8 cellular contexts compared by ENCODE assay signal in genomic region chr20:44959082-44959895, GRCh38. TPM values are rescaled to one million over a fixed set of nuclear protein-coding genes. Genes with fewer than 3 reads are reported as not detected.
DNase-seq lines count a peak whose midpoint lies in the region; ATAC-seq and TF ChIP-seq lines count a peak whose summit lies in the region.

No MANE protein-coding gene starts in this region.

- no peaks in the 10 kb centered on the region for H3K27me3 ChIP-seq in MM.1S (replicated peaks; ENCODE audit: insufficient read depth, low read length)

- intact Hi-C loops in activated CD8-positive, alpha-beta T cell treated with anti-CD3 and anti-CD28 coated beads for 36 hours (cut with micrococcal nuclease), result no loop called here

- H3K9me3 ChIP-seq in MM.1S (replicated peaks; ENCODE audit: insufficient read depth, low read length), result no peaks in the 10 kb centered on the region

- POLR2A ChIA-PET in activated CD8-positive, alpha-beta T cell treated with anti-CD3 and anti-CD28 coated beads for 36 hours (lab: Charles Lee), result interaction anchor here (0.6 to 3.7 kb wide), 23 partner anchors 9 to 95 kb away, joined by 3 to 35 read pairs (median 4); partner anchors contain the start of genes PABPC1L and YWHAB
- POLR2A ChIA-PET in naive thymus-derived CD8-positive, alpha-beta T cell (lab: Charles Lee), result interaction anchor here (0.6 to 3.5 kb wide), 12 partner anchors 8 to 80 kb away, joined by 3 to 23 read pairs (median 4); partner anchors contain the start of genes PABPC1L, STK4 and YWHAB

- peak overlapping the region; percentile 99 for H3K27ac Mint-ChIP-seq in activated CD8-positive, alpha-beta T cell treated with anti-CD3 and anti-CD28 coated beads for 36 hours
- peak overlapping the region; percentile 89 to 97 (median 94) for H3K27ac Mint-ChIP-seq in naive thymus-derived CD8-positive, alpha-beta T cell
- peak overlapping the region; percentile 97 to 99 for H3K27ac Mint-ChIP-seq in stimulated activated naive CD8-positive, alpha-beta T cell treated with anti-CD3 and anti-CD28 coated beads, Interleukin-15, amount 100 ng/mL, for 72 hours

- TF ChIP-seq CTCF in MM.1S (IDR thresholded peaks at IDR 0.05; ENCODE audit: low read length), result peak; percentile 22; the same call in 1 of the 2 replicates
- no peak for TF ChIP-seq CTCF in activated CD8-positive, alpha-beta T cell treated with anti-CD3 and anti-CD28 coated beads for 36 hours (IDR thresholded peaks at IDR 0.05)

- CTCF ChIA-PET in activated CD8-positive, alpha-beta T cell treated with anti-CD3 and anti-CD28 coated beads for 36 hours (lab: Charles Lee), result interaction anchor here (0.6 to 3.1 kb wide), 8 partner anchors 7 to 152 kb away, joined by 3 to 12 read pairs (median 3); no protein-coding TSS in a partner anchor

- H3K27ac ChIP-seq in MM.1S (ENCODE audit: low read length) (peak overlapping the region; percentile 32; the same call in 1 of the 2 replicates), epithelial cell of prostate (peak overlapping the region; percentile 95)

- peak overlapping the region; percentile 62; the same call in 1 of the 2 replicates for H2AFZ ChIP-seq in MM.1S (ENCODE audit: low read length)

- DNase-seq in activated gamma-delta T cell treated with Interleukin-2 at 50 U/mL for 16 hours, result peak; percentile 43
- no peak for DNase-seq in activated gamma-delta T cell (lab: John Stamatoyannopoulos, UW)
- DNase-seq in MM.1S, result peak; percentile 56
- peak; percentile 92 for DNase-seq in activated CD8-positive, alpha-beta T cell treated with anti-CD3 and anti-CD28 coated beads for 36 hours
- peak; percentile 60 for DNase-seq in epithelial cell of prostate (ENCODE audit: low read depth, low spot score)
- DNase-seq in naive thymus-derived CD8-positive, alpha-beta T cell, result peak in 9 of 10 donors; percentile 20 to 74 (median 51)
- DNase-seq in stimulated activated naive CD8-positive, alpha-beta T cell treated with anti-CD3 and anti-CD28 coated beads, Interleukin-15, amount 100 ng/mL, for 72 hours, result peak; percentile 57 to 72
- no peak for DNase-seq in DMS79 treated with DMSO at 0.1 percent for 48 hours (lab: John Stamatoyannopoulos, UW)

- H3K4me3 ChIP-seq in MM.1S (ENCODE audit: low read length), result peak overlapping the region; percentile 89

- peaks cover 26% of the 10 kb centered on the region for H3K4me1 ChIP-seq in MM.1S (ENCODE audit: low read length)

- peak overlapping the region; percentile 91 for H3K4me2 ChIP-seq in MM.1S (ENCODE audit: low read depth, low read length)

- ATAC-seq in activated CD8-positive, alpha-beta T cell treated with anti-CD3 and anti-CD28 coated beads for 36 hours, result peak; percentile 64
- peak; percentile 60 to 74 for ATAC-seq in naive thymus-derived CD8-positive, alpha-beta T cell
- peak; percentile 80 for ATAC-seq in stimulated activated naive CD8-positive, alpha-beta T cell treated with anti-CD3 and anti-CD28 coated beads, Interleukin-15, amount 100 ng/mL, for 72 hours

- 0 out of 2 replicates have a peak, but pooled peaks cover 1% of the 10 kb centered on the region for H3K36me3 ChIP-seq in MM.1S (replicated peaks; ENCODE audit: insufficient read depth, low read length)

- peaks cover 52% of the 10 kb centered on the region for H3K79me2 ChIP-seq in MM.1S (ENCODE audit: low read length)

- peak overlapping the region; percentile 62; the same call in 1 of the 2 replicates for H3K9ac ChIP-seq in MM.1S (ENCODE audit: low read length)

- H3K27me3 Mint-ChIP-seq in activated CD8-positive, alpha-beta T cell treated with anti-CD3 and anti-CD28 coated beads for 36 hours, result no peaks in the 10 kb centered on the region
- H3K27me3 Mint-ChIP-seq in naive thymus-derived CD8-positive, alpha-beta T cell, result no peaks in the 10 kb centered on the region
- no peaks in the 10 kb centered on the region for H3K27me3 Mint-ChIP-seq in stimulated activated naive CD8-positive, alpha-beta T cell treated with anti-CD3 and anti-CD28 coated beads, Interleukin-15, amount 100 ng/mL, for 72 hours

- no peaks in the 10 kb centered on the region for H3K9me2 ChIP-seq in MM.1S (replicated peaks; ENCODE audit: insufficient read depth, low read length)

- H3K36me3 Mint-ChIP-seq in activated CD8-positive, alpha-beta T cell treated with anti-CD3 and anti-CD28 coated beads for 36 hours (ENCODE audit: low read depth), result peaks cover 47% of the 10 kb centered on the region
- peaks cover 0 to 36% (median 16%) of the 10 kb centered on the region in 3 donors for H3K36me3 Mint-ChIP-seq in naive thymus-derived CD8-positive, alpha-beta T cell

- H3K4me1 Mint-ChIP-seq in activated CD8-positive, alpha-beta T cell treated with anti-CD3 and anti-CD28 coated beads for 36 hours (ENCODE audit: low read depth), result peaks cover 71% of the 10 kb centered on the region
- peaks cover 32 to 72% (median 56%) of the 10 kb centered on the region in 4 donors for H3K4me1 Mint-ChIP-seq in naive thymus-derived CD8-positive, alpha-beta T cell
- peaks cover 74% of the 10 kb centered on the region for H3K4me1 Mint-ChIP-seq in stimulated activated naive CD8-positive, alpha-beta T cell treated with anti-CD3 and anti-CD28 coated beads, Interleukin-15, amount 100 ng/mL, for 72 hours

- H3K4me3 Mint-ChIP-seq in activated CD8-positive, alpha-beta T cell treated with anti-CD3 and anti-CD28 coated beads for 36 hours, result peak overlapping the region; percentile 84
- H3K4me3 Mint-ChIP-seq in naive thymus-derived CD8-positive, alpha-beta T cell, result peak overlapping the region; percentile 83 to 100 (median 98)
- H3K4me3 Mint-ChIP-seq in stimulated activated naive CD8-positive, alpha-beta T cell treated with anti-CD3 and anti-CD28 coated beads, Interleukin-15, amount 100 ng/mL, for 72 hours, result peak overlapping the region; percentile 83 to 91

- H4K20me1 ChIP-seq in MM.1S (ENCODE audit: insufficient read depth, low read length), result no peaks in the 10 kb centered on the region

- H3K9me3 Mint-ChIP-seq in activated CD8-positive, alpha-beta T cell treated with anti-CD3 and anti-CD28 coated beads for 36 hours, result peaks cover 2% of the 10 kb centered on the region
- no peaks in the 10 kb centered on the region for H3K9me3 Mint-ChIP-seq in naive thymus-derived CD8-positive, alpha-beta T cell
- H3K9me3 Mint-ChIP-seq in stimulated activated naive CD8-positive, alpha-beta T cell treated with anti-CD3 and anti-CD28 coated beads, Interleukin-15, amount 100 ng/mL, for 72 hours, result no peaks in the 10 kb centered on the region

- H3F3A ChIP-seq in MM.1S (ENCODE audit: insufficient read depth, low read length), result no peaks in the 10 kb centered on the region

RNA-seq across cellular contexts. Expression of gene TOMM34, which starts 0.9 kb away (rescaled TPM):
- 10 to 100 TPM; 60.5 to 62.4 TPM for total RNA-seq in activated CD8-positive, alpha-beta T cell treated with anti-CD3 and anti-CD28 coated beads for 36 hours
- total RNA-seq in naive thymus-derived CD8-positive, alpha-beta T cell, result 10 to 100 TPM in 1 of 2 experiments, 1 to 10 TPM in 1; 9.3 to 11.0 TPM
- polyA plus RNA-seq in naive thymus-derived CD8-positive, alpha-beta T cell, result 10 to 100 TPM; 12.7 to 27.2 (median 14.5) TPM

RNA-seq across cellular contexts. Expression of gene STK4, which starts 7.0 kb away (rescaled TPM):
- total RNA-seq in activated CD8-positive, alpha-beta T cell treated with anti-CD3 and anti-CD28 coated beads for 36 hours, result 100 to 1,000 TPM; 154 to 165 TPM
- total RNA-seq in naive thymus-derived CD8-positive, alpha-beta T cell, result 100 to 1,000 TPM; 342 to 354 TPM
- polyA plus RNA-seq in naive thymus-derived CD8-positive, alpha-beta T cell, result 100 to 1,000 TPM; 178 to 192 (median 188) TPM

RNA-seq across cellular contexts. Expression of gene PABPC1L, which starts 49.4 kb away (rescaled TPM):
- 10 to 100 TPM; 88.4 to 93.8 TPM for total RNA-seq in activated CD8-positive, alpha-beta T cell treated with anti-CD3 and anti-CD28 coated beads for 36 hours
- 10 to 100 TPM; 63.2 to 63.4 TPM for total RNA-seq in naive thymus-derived CD8-positive, alpha-beta T cell
- under 1 TPM; 0.28 to 0.74 (median 0.73) TPM for polyA plus RNA-seq in naive thymus-derived CD8-positive, alpha-beta T cell

Comparison
In these comparisons a context has a peak if more than half of its experiments do, and no peak if none do; other contexts are left out.
1. DNase-seq: peak in activated gamma-delta T cell treated with Interleukin-2 at 50 U/mL for 16 hours (single experiment), MM.1S (single experiment), activated CD8-positive, alpha-beta T cell treated with anti-CD3 and anti-CD28 coated beads for 36 hours (single experiment), epithelial cell of prostate (single experiment), naive thymus-derived CD8-positive, alpha-beta T cell (9 of 10) and stimulated activated naive CD8-positive, alpha-beta T cell treated with anti-CD3 and anti-CD28 coated beads, Interleukin-15, amount 100 ng/mL, for 72 hours (2 of 2); none in activated gamma-delta T cell (single experiment) and DMS79 treated with DMSO at 0.1 percent for 48 hours (single experiment).
2. RNA of gene TOMM34, which starts 0.9 kb away (total RNA-seq): 60.5 to 62.4 TPM in activated CD8-positive, alpha-beta T cell treated with anti-CD3 and anti-CD28 coated beads for 36 hours; 9.3 to 11.0 TPM in naive thymus-derived CD8-positive, alpha-beta T cell; every median in the first group is over 4 times any median in the second.
3. Peak in every context shown above with its lines, with median percentiles within 50 percentile points of each other: ATAC-seq, H3K27ac Mint-ChIP-seq and H3K4me3 Mint-ChIP-seq.